In the genomic region with DNA sequence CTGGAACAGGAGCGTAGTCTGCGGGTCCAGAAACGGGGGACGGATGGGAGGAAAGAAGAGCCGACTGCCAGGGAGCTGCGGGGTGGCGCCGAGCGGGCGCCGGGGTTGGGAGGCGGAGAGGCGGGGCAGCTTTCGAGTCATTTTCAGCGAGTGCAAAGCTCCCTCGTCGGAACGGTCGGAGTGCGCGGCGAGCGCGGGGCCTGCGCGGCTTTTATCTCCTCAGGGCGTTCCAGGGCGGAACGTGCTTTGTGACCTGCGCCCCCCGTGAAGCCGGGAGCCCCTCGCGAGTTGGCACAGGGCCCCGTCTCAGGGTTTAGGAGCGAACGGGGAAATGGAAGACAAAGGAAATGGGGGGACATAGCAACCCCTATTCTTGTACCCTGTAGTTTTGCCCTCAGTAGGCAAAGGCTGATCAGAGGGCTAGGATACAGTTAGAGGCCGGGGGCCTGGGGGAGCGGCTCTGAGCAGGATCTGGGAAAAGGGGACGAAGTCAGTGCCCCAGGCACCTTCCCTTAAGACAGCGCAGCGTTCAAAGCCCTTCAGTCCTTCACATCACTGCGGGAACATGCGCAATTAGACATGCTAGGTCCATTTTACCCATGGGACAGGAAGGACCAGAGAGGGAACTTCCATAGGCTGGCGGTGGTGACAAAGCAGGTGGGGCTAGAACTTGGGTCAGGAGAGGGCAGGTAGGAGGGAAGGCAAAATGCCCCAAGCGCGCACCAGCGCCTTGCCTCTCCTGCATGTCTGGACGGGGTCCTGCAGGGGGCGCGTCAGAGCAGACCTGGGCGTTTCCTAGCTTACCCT, we compare ENCODE assay signal across 9 cellular contexts.
A peak's percentile ranks its signal among the peaks of the same experiment; 100 is the strongest.
DNase-seq lines count a peak whose midpoint lies in the region; ATAC-seq, FAIRE-seq and TF ChIP-seq lines count a peak whose summit lies in the region.
"Had no signal": no experiment of that assay in that cellular context is flagged by ENCODE, and none has a peak within 500 bp of the region (broad histone marks: within the 10 kb centered on the region; RNA-seq: fewer than 3 reads in every experiment).

No MANE protein-coding gene starts in this region.

- H2AFZ ChIP-seq in mammary epithelial cell (ENCODE audit: low read depth, low read length), result peak overlapping the region; percentile 92
- H2AFZ ChIP-seq in HepG2 (ENCODE audit: low read length), result peak overlapping the region; percentile 75

- H3K79me2 ChIP-seq in mammary epithelial cell (ENCODE audit: insufficient read depth, low read length) (no peaks in the 10 kb centered on the region), HepG2 (ENCODE audit: insufficient read depth, low read length) (no peaks in the 10 kb centered on the region)

- in situ Hi-C loops in mammary epithelial cell (cut with MboI; ENCODE audit: low sequenced_read_pairs in 2 of 2) (loop anchor here in 1 of 2 donors (10.0 kb wide), 2 partner anchors 104 to 194 kb away; a partner anchor contains a TSS), HepG2 (cut with HindIII; ENCODE audit: extremely low pct_ligation_motif_present, low pct_unique_long_range_greater_than_20kb) (loop anchor here (5.0 kb wide), 2 partner anchors 106 to 191 kb away; a partner anchor contains a TSS)

- 11% methylated on average over 24 of the region's 52 CpGs for WGBS in mammary epithelial cell (ENCODE audit: low coverage, missing lambda C conversion rate)
- 5% methylated on average over 52 of the region's 52 CpGs for WGBS in HepG2 (ENCODE audit: low lambda C conversion rate)

- H3K9me3 ChIP-seq in mammary epithelial cell (replicated peaks; ENCODE audit: insufficient read depth, low read length) (no peaks in the 10 kb centered on the region), HepG2 (ENCODE audit: low read length) (no peaks in the 10 kb centered on the region)

- POLR2A ChIA-PET in AG04449 (lab: Yijun Ruan, JAX) (no interaction called here), HepG2 (lab: Yijun Ruan, JAX) (no interaction called here)

- H3K4me2 ChIP-seq in mammary epithelial cell (ENCODE audit: insufficient read depth, low read depth, low read length) (peak overlapping the region; percentile 93), HepG2 (ENCODE audit: low read depth, low read length) (peak overlapping the region; percentile 95)

- TF ChIP-seq EP300 in HepG2 (IDR thresholded peaks at IDR 0.05; ENCODE audit: low read depth in 2 of 2, low read length in 2 of 2) (peak in 1 of 2 experiments; percentile 17; a peak in 1 of 4 replicates), HepG2 (CRISPR knock-in tag; IDR thresholded peaks at IDR 0.05; ENCODE audit: borderline replicate concordance) (no peak)

- H3K27ac ChIP-seq in mammary epithelial cell (ENCODE audit: insufficient read depth, low read depth, low read length), result no peak overlapping the region
- no peak overlapping the region for H3K27ac ChIP-seq in HepG2 (ENCODE audit: extremely low read length, insufficient read depth, low read length)

- H3K4me1 ChIP-seq in mammary epithelial cell (ENCODE audit: insufficient read depth, low read length), result peaks cover 9% of the 10 kb centered on the region
- peaks cover 7% of the 10 kb centered on the region for H3K4me1 ChIP-seq in HepG2 (ENCODE audit: insufficient read depth, low read length)

- H3K4me3 ChIP-seq in AG04449 (ENCODE audit: low read depth, low read length), result peak overlapping the region; percentile 52
- peak overlapping the region; percentile 5 to 43 (median 36) for H3K4me3 ChIP-seq in mammary epithelial cell (replicated peaks in 1 of 3; ENCODE audit: insufficient read depth in 1 of 3, low read depth in 2 of 3, low read length in 3 of 3)
- peak overlapping the region; percentile 15 to 76 (median 61) for H3K4me3 ChIP-seq in HepG2 (replicated peaks in 1 of 3; ENCODE audit: insufficient read depth in 1 of 3, low read depth in 2 of 3, low read length in 3 of 3)

- no peaks in the 10 kb centered on the region for H4K20me1 ChIP-seq in mammary epithelial cell (ENCODE audit: insufficient read depth, low read length)
- H4K20me1 ChIP-seq in HepG2 (ENCODE audit: insufficient read depth, low read length), result no peaks in the 10 kb centered on the region

- H3K27me3 ChIP-seq in mammary epithelial cell (ENCODE audit: insufficient read depth, low read length) (no peaks in the 10 kb centered on the region), HepG2 (ENCODE audit: control insufficient read depth in 1 of 2, insufficient read depth in 2 of 2, low read length in 2 of 2) (peaks cover 2 to 47% of the 10 kb centered on the region in 2 experiments; a peak in 4 of 5 replicates)

- DNase-seq in AG04449 (ENCODE audit: low read depth, low spot score) (no peak), T-helper 9 cell (peak; percentile 51), mammary epithelial cell (no peak), HepG2 (ENCODE audit: low spot score) (peak; percentile 38)
- DNase-seq in stimulated activated CD4-positive, alpha-beta T cell treated with anti-CD3 and anti-CD28 coated beads, Interleukin-4, amount 100 ng/mL, for 4 hours, result peak; percentile 65 to 69

- no peak for TF ChIP-seq POLR2A in HepG2 (IDR thresholded peaks at IDR 0.05; ENCODE audit: insufficient read depth in 1 of 2, low read depth in 2 of 2, low read length in 2 of 2)

- peak; percentile 58 for TF ChIP-seq CTCF in AG04449 (IDR thresholded peaks at IDR 0.05; ENCODE audit: insufficient read depth, low read length, missing control alignments)
- peak; percentile 39 to 62 for TF ChIP-seq CTCF in mammary epithelial cell (conservative IDR thresholded peaks at IDR 0.05 in 1 of 2, IDR thresholded peaks at IDR 0.05 in 1 of 2; ENCODE audit: extremely low read depth in 1 of 2, insufficient read depth in 1 of 2, low read depth in 1 of 2, low read length in 2 of 2)
- peak; percentile 85 for TF ChIP-seq CTCF in HepG2 (CRISPR knock-in tag; IDR thresholded peaks at IDR 0.05)

- dilution Hi-C loops in mammary epithelial cell (cut with HindIII; ENCODE audit: low sequenced_read_pairs), result no loop called here

- no peaks in the 10 kb centered on the region for H3K36me3 ChIP-seq in mammary epithelial cell (ENCODE audit: insufficient read depth, low read length)
- no peaks in the 10 kb centered on the region for H3K36me3 ChIP-seq in HepG2 (replicated peaks in 1 of 2; ENCODE audit: control insufficient read depth in 1 of 2, insufficient read depth in 2 of 2, low read length in 2 of 2)

- CTCF ChIA-PET in AG04449 (lab: Yijun Ruan, JAX), result interaction anchor here (0.6 to 8.3 kb wide), 11 partner anchors 10 to 368 kb away, joined by 3 to 97 read pairs (median 3); no protein-coding TSS in a partner anchor
- CTCF ChIA-PET in mammary epithelial cell (lab: Charles Lee; ENCODE audit: low non-redundant PET), result no interaction called here
- CTCF ChIA-PET in HepG2 (lab: Yijun Ruan, JAX; ENCODE audit: low intra/inter-chr PET ratio, low total read pairs), result interaction anchor here (0.8 to 1.1 kb wide), 2 partner anchors 104 to 198 kb away, joined by 3 to 5 read pairs; no protein-coding TSS in a partner anchor

- no peak for TF ChIP-seq RAD21 in HepG2 (CRISPR knock-in tag; IDR thresholded peaks at IDR 0.05)

- intact Hi-C loops in mammary epithelial cell (cut with micrococcal nuclease) (loop anchor here (10.0 kb wide), 1 partner anchor 364 kb away; a partner anchor contains a TSS), HepG2 (cut with micrococcal nuclease; ENCODE audit: unreplicated experiment) (loop anchor here (2.0 to 5.0 kb wide), 2 partner anchors 104 to 191 kb away; a partner anchor contains a TSS)

- no peak for FAIRE-seq in HepG2 (lab: Jason Lieb, UNC)
- FAIRE-seq: GM18507 had no signal

- ATAC-seq in GM21381 (IDR thresholded peaks at IDR 0.05; ENCODE audit: unreplicated experiment) (peak; percentile 74), HepG2 (peak; percentile 95), GM21529 (IDR thresholded peaks at IDR 0.05; ENCODE audit: unreplicated experiment) (no peak), HG03571 (IDR thresholded peaks at IDR 0.05; ENCODE audit: unreplicated experiment) (no peak)

- H3K9ac ChIP-seq in mammary epithelial cell (ENCODE audit: insufficient read depth, low read length) (no peak overlapping the region), HepG2 (ENCODE audit: insufficient read depth, low read depth, low read length) (no peak overlapping the region)

- BruUV-seq in mammary epithelial cell (replicated peaks; lab: Mats Ljungman, UMichigan), result no TSS peak
- BruUV-seq in HepG2 (replicated peaks; lab: Mats Ljungman, UMichigan), result no TSS peak

TF ChIP-seq in HepG2, 621 proteins besides CTCF, POLR2A, EP300 and RAD21 (continues in another document):
- TF ChIP-seq CBFB (CRISPR knock-in tag; IDR thresholded peaks at IDR 0.05) (no peak), ZMAT3 (CRISPR knock-in tag; conservative IDR thresholded peaks at IDR 0.05) (no peak), NAIF1 (CRISPR knock-in tag; IDR thresholded peaks at IDR 0.05; ENCODE audit: borderline replicate concordance) (no peak), ZNF7 (CRISPR knock-in tag; IDR thresholded peaks at IDR 0.05) (no peak), NCOA2 (CRISPR knock-in tag; IDR thresholded peaks at IDR 0.05) (no peak), ZNF572 (CRISPR knock-in tag; IDR thresholded peaks at IDR 0.05) (no peak), MBNL3 (CRISPR knock-in tag; conservative IDR thresholded peaks at IDR 0.05) (no peak), SALL1 (CRISPR knock-in tag; IDR thresholded peaks at IDR 0.05) (peak; percentile 19; the same call in 1 of the 2 replicates), ARNT (IDR thresholded peaks at IDR 0.05) (no peak)
- TF ChIP-seq, protein P1, sequence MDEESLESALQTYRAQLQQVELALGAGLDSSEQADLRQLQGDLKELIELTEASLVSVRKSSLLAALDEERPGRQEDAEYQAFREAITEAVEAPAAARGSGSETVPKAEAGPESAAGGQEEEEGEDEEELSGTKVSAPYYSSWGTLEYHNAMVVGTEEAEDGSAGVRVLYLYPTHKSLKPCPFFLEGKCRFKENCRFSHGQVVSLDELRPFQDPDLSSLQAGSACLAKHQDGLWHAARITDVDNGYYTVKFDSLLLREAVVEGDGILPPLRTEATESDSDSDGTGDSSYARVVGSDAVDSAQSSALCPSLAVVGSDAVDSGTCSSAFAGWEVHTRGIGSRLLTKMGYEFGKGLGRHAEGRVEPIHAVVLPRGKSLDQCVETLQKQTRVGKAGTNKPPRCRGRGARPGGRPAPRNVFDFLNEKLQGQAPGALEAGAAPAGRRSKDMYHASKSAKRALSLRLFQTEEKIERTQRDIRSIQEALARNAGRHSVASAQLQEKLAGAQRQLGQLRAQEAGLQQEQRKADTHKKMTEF (CRISPR knock-in tag; IDR thresholded peaks at IDR 0.05), result peak; percentile 55
- TF ChIP-seq, protein P2, sequence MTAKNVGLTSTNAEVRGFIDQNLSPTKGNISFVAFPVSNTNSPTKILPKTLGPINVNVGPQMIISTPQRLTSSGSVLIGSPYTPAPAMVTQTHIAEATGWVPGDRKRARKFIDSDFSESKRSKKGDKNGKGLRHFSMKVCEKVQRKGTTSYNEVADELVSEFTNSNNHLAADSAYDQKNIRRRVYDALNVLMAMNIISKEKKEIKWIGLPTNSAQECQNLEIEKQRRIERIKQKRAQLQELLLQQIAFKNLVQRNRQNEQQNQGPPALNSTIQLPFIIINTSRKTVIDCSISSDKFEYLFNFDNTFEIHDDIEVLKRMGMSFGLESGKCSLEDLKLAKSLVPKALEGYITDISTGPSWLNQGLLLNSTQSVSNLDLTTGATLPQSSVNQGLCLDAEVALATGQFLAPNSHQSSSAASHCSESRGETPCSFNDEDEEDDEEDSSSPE (CRISPR knock-in tag; IDR thresholded peaks at IDR 0.05), result 0 out of 2 replicates have a peak, but pooled peaks have one; percentile 29

Comparison
In these comparisons a context has a peak if more than half of its experiments do, and no peak if none do; other contexts are left out.
1. DNase-seq: peak in T-helper 9 cell (single experiment), HepG2 (single experiment) and stimulated activated CD4-positive, alpha-beta T cell treated with anti-CD3 and anti-CD28 coated beads, Interleukin-4, amount 100 ng/mL, for 4 hours (2 of 2); none in AG04449 (single experiment) and mammary epithelial cell (single experiment).
2. ATAC-seq: peak in GM21381 (single experiment) and HepG2 (single experiment); none in GM21529 (single experiment) and HG03571 (single experiment).
3. Peak in every context shown above with its lines, with median percentiles within 50 percentile points of each other: H3K4me3 ChIP-seq and CTCF ChIP-seq.